24 cellular contexts compared by ENCODE assay signal in the genomic region with DNA sequence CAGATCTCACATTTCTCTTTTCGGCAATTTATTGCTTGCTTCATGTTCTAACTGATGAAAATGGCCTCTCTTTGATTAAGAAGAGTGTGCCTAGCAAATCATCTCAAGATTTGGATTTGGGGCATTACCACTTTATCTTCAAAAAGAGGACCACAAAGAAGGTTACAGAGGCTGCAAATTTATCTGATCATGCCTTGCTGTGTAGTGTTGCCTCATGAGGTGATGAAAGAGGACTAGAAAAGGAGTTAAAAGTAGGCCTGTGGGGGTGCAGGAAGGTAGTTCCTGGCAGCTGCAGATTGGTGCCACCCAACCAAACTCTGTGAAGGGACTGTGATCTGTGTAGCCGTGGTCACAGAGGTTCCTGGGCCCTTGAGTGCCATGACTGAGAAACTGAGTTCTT.
"Had no signal": no experiment of that assay in that cellular context is flagged by ENCODE, and none has a peak within 500 bp of the region (broad histone marks: within the 10 kb centered on the region; RNA-seq: fewer than 3 reads in every experiment).

No MANE protein-coding gene starts in this region.

- H3K27ac ChIP-seq: esophagus muscularis mucosa, gastrocnemius medialis, neutrophil, pancreas, psoas muscle, right atrium auricular region, tibial nerve had no signal

- DNase-seq: activated CD4-positive, alpha-beta T cell treated with anti-CD3 and anti-CD28 coated beads for 4 hours; activated CD4-positive, alpha-beta T cell treated with anti-CD3 and anti-CD28 coated beads, Interleukin-2, amount 50 U/mL, for 48 hours; activated CD4-positive, CD25-positive, alpha-beta regulatory T cell; activated naive CD4-positive, alpha-beta T cell treated with anti-CD3 and anti-CD28 coated beads for 36 hours; activated naive CD8-positive, alpha-beta T cell treated with anti-CD3 and anti-CD28 coated beads, Interleukin-2, amount 10 ng/mL, durations not matched to agents 7 days and 5 days; activated T-cell treated with anti-CD3 and anti-CD28 coated beads, Interleukin-2, amount 50 U/mL, for 48 hours; amygdala; dermis blood vessel endothelial cell; effector memory CD4-positive, alpha-beta T cell; gastrocnemius medialis; hippocampal formation; left ventricle myocardium superior; mammary epithelial cell; midbrain; pancreas; psoas muscle; stimulated activated CD4-positive, alpha-beta T cell treated with anti-CD3 and anti-CD28 coated beads, Interleukin-12 subunit alpha, Interleukin-12 subunit beta, amount 100 ng/mL, for 4 hours; stimulated activated CD4-positive, alpha-beta T cell treated with anti-CD3 and anti-CD28 coated beads, Interleukin-4, amount 100 ng/mL, for 4 hours; stimulated activated naive CD8-positive, alpha-beta T cell treated with anti-CD3 and anti-CD28 coated beads, Interleukin-15, amount 100 ng/mL, for 72 hours; T1000 had no signal

- ATAC-seq: gastrocnemius medialis; left ventricle myocardium superior; pancreas; psoas muscle; stimulated activated naive CD8-positive, alpha-beta T cell treated with anti-CD3 and anti-CD28 coated beads, Interleukin-15, amount 100 ng/mL, for 72 hours had no signal

- H3K9me3 ChIP-seq: esophagus muscularis mucosa, gastrocnemius medialis, neutrophil, pancreas, psoas muscle, right atrium auricular region, tibial nerve had no signal

- H3K36me3 ChIP-seq: gastrocnemius medialis, neutrophil, pancreas had no signal

- H3K27me3 ChIP-seq: esophagus muscularis mucosa, gastrocnemius medialis, neutrophil, pancreas, right atrium auricular region, tibial nerve had no signal

- H3K4me3 ChIP-seq: esophagus muscularis mucosa, gastrocnemius medialis, pancreas, psoas muscle, right atrium auricular region, tibial nerve had no signal

- H3K4me1 ChIP-seq: gastrocnemius medialis, pancreas, psoas muscle, right atrium auricular region, tibial nerve had no signal
